8 cellular contexts compared by ENCODE assay signal in genomic region chr7:94656925-94657731, GRCh38. TPM values are rescaled to one million over a fixed set of nuclear protein-coding genes. Genes with fewer than 3 reads are reported as not detected.
DNase-seq lines count a peak whose midpoint lies in the region; ATAC-seq and TF ChIP-seq lines count a peak whose summit lies in the region.

No MANE protein-coding gene starts in this region.

- H3K4me3 Mint-ChIP-seq in mesothelial cell of epicardium = peak overlapping the region; percentile 85

- WGBS in thyroid gland, 2 donors = 49 to 63% methylated on average over 36 of the region's 36 CpGs

- peak; percentile 1; the same call in 1 of the 3 replicates for ATAC-seq in SK-N-SH treated with all-trans-retinoic acid at 6 μM for 48 hours
- ATAC-seq in HG03175 (IDR thresholded peaks at IDR 0.05; ENCODE audit: unreplicated experiment) = no peak
- ATAC-seq in HG03378 (IDR thresholded peaks at IDR 0.05; ENCODE audit: unreplicated experiment) = no peak

- TF ChIP-seq CTCF in AG09309 (IDR thresholded peaks at IDR 0.05; ENCODE audit: control insufficient read depth, insufficient read depth, low read depth, low read length, missing control alignments) (no peak), colonic mucosa (IDR thresholded peaks at IDR 0.05) (no peak), mesothelial cell of epicardium (IDR thresholded peaks at IDR 0.05; ENCODE audit: unreplicated experiment) (no peak), thyroid gland (IDR thresholded peaks at IDR 0.05) (no peak)

- H3K36me3 ChIP-seq in H7 (replicated peaks; ENCODE audit: control insufficient read depth, insufficient read depth, low read length) = no peaks in the 10 kb centered on the region
- H3K36me3 ChIP-seq in colonic mucosa = no peaks in the 10 kb centered on the region
- no peaks in the 10 kb centered on the region for H3K36me3 ChIP-seq in thyroid gland

- H3K4me1 Mint-ChIP-seq in mesothelial cell of epicardium = peaks cover 13% of the 10 kb centered on the region

- no peak overlapping the region for H3K9ac ChIP-seq in colonic mucosa (ENCODE audit: low read depth in 2 of 2, low read length in 2 of 2)

- TF ChIP-seq POLR2A in thyroid gland (IDR thresholded peaks at IDR 0.05) = no peak

- DNase-seq in AG09309 (ENCODE audit: low read depth) = no peak
- no peak for DNase-seq in H7
- DNase-seq in colonic mucosa = peak; percentile 24
- DNase-seq in mesothelial cell of epicardium (ENCODE audit: low spot score in 2 of 2, unreplicated experiment in 2 of 2) = no peak
- DNase-seq in thyroid gland = peak in 1 of 2 donors; percentile 12

- H3K36me3 Mint-ChIP-seq in mesothelial cell of epicardium = no peaks in the 10 kb centered on the region

- H3K27ac Mint-ChIP-seq in mesothelial cell of epicardium = peak overlapping the region; percentile 95

- H3K27ac ChIP-seq in colonic mucosa (no peak overlapping the region), thyroid gland (peak overlapping the region in 1 of 3 donors; percentile 20)

- H3K9me3 Mint-ChIP-seq in mesothelial cell of epicardium = no peaks in the 10 kb centered on the region

- H3K4me3 ChIP-seq in AG09309 (ENCODE audit: control insufficient read depth, low read depth, low read length) (peak overlapping the region; percentile 63), H7 (ENCODE audit: insufficient read depth, low read depth, low read length) (peak overlapping the region; percentile 53), colonic mucosa (peak overlapping the region; percentile 40), thyroid gland (replicated peaks in 1 of 3) (peak overlapping the region in 2 of 3 donors; percentile 16 to 44)

- peaks cover 7% of the 10 kb centered on the region for H3K27me3 ChIP-seq in H7 (ENCODE audit: control insufficient read depth, insufficient read depth, low read length)
- H3K27me3 ChIP-seq in colonic mucosa = peaks cover 4% of the 10 kb centered on the region
- no peaks in the 10 kb centered on the region for H3K27me3 ChIP-seq in thyroid gland

- no peaks in the 10 kb centered on the region for H3K4me1 ChIP-seq in colonic mucosa
- H3K4me1 ChIP-seq in thyroid gland = peaks cover 0 to 9% of the 10 kb centered on the region in 2 donors

- no peaks in the 10 kb centered on the region for H3K27me3 Mint-ChIP-seq in mesothelial cell of epicardium (ENCODE audit: low read depth)

- H3K9me3 ChIP-seq in colonic mucosa = no peaks in the 10 kb centered on the region
- H3K9me3 ChIP-seq in thyroid gland = no peaks in the 10 kb centered on the region

- intact Hi-C loops in colonic mucosa (cut with DNase I) (no loop called here), thyroid gland (cut with DNase I) (no loop called here)

TF ChIP-seq in SK-N-SH treated with all-trans-retinoic acid at 6 μM for 48 hours, 23 proteins besides CTCF, POLR2A, EP300 and RAD21:
- TF ChIP-seq BACH2 (CRISPR knock-in tag; IDR thresholded peaks at IDR 0.05; ENCODE audit: borderline replicate concordance) (no peak), CSRNP3 (CRISPR knock-in tag; IDR thresholded peaks at IDR 0.05) (no peak), ZC3H10 (CRISPR knock-in tag; IDR thresholded peaks at IDR 0.05) (no peak), ZFP30 (CRISPR knock-in tag; IDR thresholded peaks at IDR 0.05) (no peak), OSR1 (CRISPR knock-in tag; IDR thresholded peaks at IDR 0.05) (no peak), GLIS3 (CRISPR knock-in tag; IDR thresholded peaks at IDR 0.05) (no peak), POU6F1 (CRISPR knock-in tag; IDR thresholded peaks at IDR 0.05; ENCODE audit: borderline replicate concordance, low read depth) (no peak), ISL1 (CRISPR knock-in tag; IDR thresholded peaks at IDR 0.05) (no peak), ZNF565 (CRISPR knock-in tag; conservative IDR thresholded peaks at IDR 0.05; ENCODE audit: low read depth) (no peak), CSDC2 (CRISPR knock-in tag; IDR thresholded peaks at IDR 0.05) (no peak), TSHZ2 (CRISPR knock-in tag; IDR thresholded peaks at IDR 0.05) (no peak), ZNF70 (CRISPR knock-in tag; IDR thresholded peaks at IDR 0.05) (no peak), TCF4 (CRISPR knock-in tag; IDR thresholded peaks at IDR 0.05; ENCODE audit: borderline replicate concordance) (no peak), ARNTL (CRISPR knock-in tag; IDR thresholded peaks at IDR 0.05; ENCODE audit: borderline replicate concordance, low read depth) (no peak)
TF ChIP-seq in SK-N-SH treated with all-trans-retinoic acid at 6 μM for 48 hours: peak in this region for 0.

RNA-seq across cellular contexts. Expression of gene SGCE, which starts 1.2 kb away (rescaled TPM):
- total RNA-seq in H7 (2014; rRNA removed; shearing (Covaris generic)) = 25.8 and 28.4 TPM in 2 replicates
- total RNA-seq in colonic mucosa = 10 to 100 TPM in 1 of 2 donors, 1 to 10 TPM in 1; 6.1 to 10.8 TPM
- total RNA-seq in mesothelial cell of epicardium = 50.4 to 59.3 TPM (median 51.3 TPM) in 3 replicates
- 100 to 1,000 TPM in 1 of 4 donors, 10 to 100 TPM in 3; 72.3 to 108 (median 85.8) TPM for total RNA-seq in thyroid gland
